8 cellular contexts compared by ENCODE assay signal in the genomic region with DNA sequence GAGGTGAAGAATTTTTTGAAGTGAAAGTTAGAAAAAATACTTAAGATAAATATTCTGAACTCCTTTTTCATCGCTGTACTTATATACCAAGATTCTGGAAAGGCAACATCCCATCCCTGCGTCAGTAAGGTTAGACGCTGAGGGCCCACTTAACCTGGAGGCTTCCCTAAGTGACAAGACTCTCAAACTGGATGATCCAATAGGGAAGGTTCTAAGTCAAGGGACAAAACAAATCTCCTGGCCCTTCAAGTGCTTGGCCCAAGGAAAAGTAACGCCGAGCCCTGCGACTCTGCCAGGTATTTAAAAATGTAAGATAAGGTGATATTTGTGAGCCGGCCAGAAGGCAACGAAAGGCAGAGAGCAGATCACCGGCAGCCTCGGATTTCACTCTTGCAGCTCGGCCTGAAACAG. TPM values are rescaled to one million over a fixed set of nuclear protein-coding genes. Genes with fewer than 3 reads are reported as not detected.
DNase-seq lines count a peak whose midpoint lies in the region; ATAC-seq and TF ChIP-seq lines count a peak whose summit lies in the region.

No MANE protein-coding gene starts in this region.

- TF ChIP-seq CTCF in H9 (conservative IDR thresholded peaks at IDR 0.05) (no peak), fibroblast of the aortic adventitia (IDR thresholded peaks at IDR 0.05; ENCODE audit: insufficient read depth, low read length) (no peak), retinal pigment epithelial cell (conservative IDR thresholded peaks at IDR 0.05; ENCODE audit: low read depth, low read length) (no peak)

- WGBS in H9 (ENCODE audit: extremely low coverage, insufficient read length, low lambda C conversion rate): no CpG with 5 or more reads among the region's 11 CpGs

- H3K79me1 ChIP-seq in H9 (ENCODE audit: insufficient read depth, low read depth, low read length, poor library complexity, severe bottlenecking): no peaks in the 10 kb centered on the region

- H4K20me1 ChIP-seq in H9 (ENCODE audit: control insufficient read depth, insufficient read depth, insufficient read length): no peaks in the 10 kb centered on the region

- H2BK5ac ChIP-seq in H9 (ENCODE audit: insufficient read length, low read length): no peak overlapping the region

- peak overlapping the region; percentile 25 for H3K4me2 ChIP-seq in H9 (ENCODE audit: insufficient read depth, insufficient read length, low read length)

- no peak overlapping the region for H3K18ac ChIP-seq in H9 (ENCODE audit: insufficient read length, low read depth, low read length)

- no peak overlapping the region for H4K91ac ChIP-seq in H9 (ENCODE audit: insufficient read length, low read depth, low read length)

- no peak for DNase-seq in H9
- no peak for DNase-seq in SJCRH30
- peak; percentile 41 for DNase-seq in fibroblast of the aortic adventitia (ENCODE audit: low read depth)
- DNase-seq in retinal pigment epithelial cell (ENCODE audit: low read depth): no peak
- DNase-seq in NCI-H226: no peak
- no peak for DNase-seq in AG08395 (ENCODE audit: low spot score)
- no peak for DNase-seq in NCI-H1436 (lab: John Stamatoyannopoulos, UW)

- H2BK120ac ChIP-seq in H9 (ENCODE audit: low read depth, low read length, poor library complexity, severe bottlenecking): no peak overlapping the region

- peaks cover 36 to 44% of the 10 kb centered on the region in 2 experiments for H3K4me1 Mint-ChIP-seq in H9

- peak overlapping the region; percentile 82 for H3K4me3 ChIP-seq in SJCRH30
- peak overlapping the region; percentile 77 for H3K4me3 ChIP-seq in fibroblast of the aortic adventitia (ENCODE audit: low read depth, low read length)
- H3K4me3 ChIP-seq in retinal pigment epithelial cell (ENCODE audit: low read length): peak overlapping the region; percentile 80

- H3K27me3 ChIP-seq in H9 (ENCODE audit: insufficient read depth, low read length) (no peaks in the 10 kb centered on the region), SJCRH30 (no peaks in the 10 kb centered on the region)

- no peak overlapping the region for H3K9ac ChIP-seq in H9 (ENCODE audit: extremely low read depth, insufficient read length, low read length)

- H2AK5ac ChIP-seq in H9 (ENCODE audit: insufficient read length, low read length): no peak overlapping the region

- peak overlapping the region; percentile 57 to 86 (median 58); a peak in 3 of 7 replicates for H3K27ac Mint-ChIP-seq in H9

- H3K36me3 Mint-ChIP-seq in H9 (ENCODE audit: insufficient read depth in 1 of 3, low read depth in 3 of 3): no peaks in the 10 kb centered on the region; a peak in 1 of 7 replicates

- no peaks in the 10 kb centered on the region for H3K79me2 ChIP-seq in H9 (ENCODE audit: insufficient read depth, low read length)

- H3K36me3 ChIP-seq in SJCRH30: 0 out of 2 replicates have a peak, but pooled peaks cover 2% of the 10 kb centered on the region

- H2BK12ac ChIP-seq in H9 (ENCODE audit: insufficient read length, low read depth, low read length): no peak overlapping the region

- peaks cover 4% of the 10 kb centered on the region for H3K23me2 ChIP-seq in H9 (ENCODE audit: insufficient read length, low read depth, low read length, poor library complexity, severe bottlenecking)

- H4K5ac ChIP-seq in H9 (ENCODE audit: insufficient read length, low read depth, low read length): no peak overlapping the region

- H3K27ac ChIP-seq in H9 (ENCODE audit: insufficient read length, low read depth, low read length): no peak overlapping the region
- H3K27ac ChIP-seq in SJCRH30: no peak overlapping the region

- peak overlapping the region; percentile 84 to 89 for H3K4me3 Mint-ChIP-seq in H9

- no peak overlapping the region for H2BK15ac ChIP-seq in H9 (ENCODE audit: low read depth, low read length)

- H3K27me3 Mint-ChIP-seq in H9 (ENCODE audit: low read depth): peaks cover 6% of the 10 kb centered on the region

- H3K23ac ChIP-seq in H9 (ENCODE audit: insufficient read length, low read depth, low read length): no peak overlapping the region

- no peak overlapping the region for H2BK20ac ChIP-seq in H9 (ENCODE audit: low read depth, low read length, poor library complexity, severe bottlenecking)

- no peak overlapping the region for H3K14ac ChIP-seq in H9 (ENCODE audit: insufficient read depth, low read length)

- H3T11ph ChIP-seq in H9 (ENCODE audit: low read length): no peak overlapping the region

- H3K9me3 ChIP-seq in H9 (ENCODE audit: control insufficient read depth, low read depth, low read length) (no peaks in the 10 kb centered on the region), SJCRH30 (replicated peaks) (no peaks in the 10 kb centered on the region)

- no peak overlapping the region for H3K56ac ChIP-seq in H9 (ENCODE audit: insufficient read length, low read depth, low read length)

- no peak overlapping the region for H3K4ac ChIP-seq in H9 (ENCODE audit: low read depth, low read length)

- ATAC-seq in HG03432 (IDR thresholded peaks at IDR 0.05; ENCODE audit: unreplicated experiment): no peak

- H3K9me3 Mint-ChIP-seq in H9: no peaks in the 10 kb centered on the region

- no peak overlapping the region for H2AFZ ChIP-seq in H9 (ENCODE audit: low read length)

- H3K4me1 ChIP-seq in H9 (ENCODE audit: insufficient read depth, low read length): peaks cover 4% of the 10 kb centered on the region; the same call in 1 of the 2 replicates
- H3K4me1 ChIP-seq in SJCRH30: peaks cover 9% of the 10 kb centered on the region; the same call in 1 of the 2 replicates

- no peak overlapping the region for H4K8ac ChIP-seq in H9 (replicated peaks; ENCODE audit: insufficient read length, low read depth, low read length)

RNA-seq across cellular contexts. Expression of gene STK39, which starts 1.3 kb away (rescaled TPM):
- 22.1 and 22.7 TPM in 2 replicates for total RNA-seq in H9 (2021)
- total RNA-seq in SJCRH30 (2014; rRNA removed; shearing (Covaris generic)): 7.9 and 8.5 TPM in 2 replicates
- 8.2 and 31.0 TPM in 2 replicates for total RNA-seq in fibroblast of the aortic adventitia (ENCODE audit: low replicate concordance)
